Comparison of ENCODE assay signal across 1 cellular context in the genomic region with DNA sequence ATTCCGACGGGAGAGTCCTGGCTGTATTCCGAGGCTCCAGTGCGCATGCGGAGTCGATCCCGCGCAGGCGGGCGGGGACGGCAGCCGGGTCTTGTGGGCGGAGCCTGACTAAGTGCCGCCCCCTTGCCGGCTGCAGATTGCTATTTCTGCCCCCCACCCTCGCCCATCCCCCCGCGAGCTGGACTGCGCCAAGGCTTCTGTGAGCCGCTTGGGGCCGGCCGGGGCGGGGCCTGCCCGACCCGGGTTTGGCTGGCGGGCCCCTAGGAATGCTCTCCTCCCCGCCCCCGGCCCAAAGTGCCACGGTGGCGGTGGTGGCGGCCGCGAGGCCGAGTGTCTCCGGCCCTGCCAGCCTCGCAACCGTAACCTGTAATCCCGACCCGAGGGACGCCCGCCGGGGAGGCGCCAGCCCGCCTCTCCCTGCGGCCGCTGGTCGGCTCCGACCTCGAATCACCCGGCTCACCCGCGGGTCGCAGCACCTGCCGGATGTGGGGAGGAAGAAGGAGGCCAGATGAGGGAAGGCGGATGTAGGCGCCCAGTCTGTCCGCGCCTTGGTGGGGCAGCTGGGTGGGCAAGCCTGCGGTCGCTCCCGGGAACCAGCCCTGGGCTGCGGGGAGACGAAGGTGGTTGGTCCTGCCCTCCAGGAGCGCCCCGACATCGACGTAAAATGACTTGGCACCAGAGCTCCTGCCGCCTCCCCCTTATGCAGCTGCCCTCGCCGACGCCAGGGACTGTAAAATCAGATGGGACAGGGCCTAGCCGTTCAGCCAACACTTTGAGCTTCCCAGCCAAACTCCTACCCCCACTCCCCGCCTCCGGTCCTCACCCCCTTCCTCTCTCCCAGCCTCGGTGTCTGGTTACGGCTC.
A peak's percentile ranks its signal among the peaks of the same experiment; 100 is the strongest.
TF ChIP-seq lines count a peak whose summit lies in the region.

No MANE protein-coding gene starts in this region.

TF ChIP-seq in K562, 482 proteins besides CTCF, POLR2A, EP300 and RAD21 (continued from another document and continues in another):
- TF ChIP-seq, protein P1, sequence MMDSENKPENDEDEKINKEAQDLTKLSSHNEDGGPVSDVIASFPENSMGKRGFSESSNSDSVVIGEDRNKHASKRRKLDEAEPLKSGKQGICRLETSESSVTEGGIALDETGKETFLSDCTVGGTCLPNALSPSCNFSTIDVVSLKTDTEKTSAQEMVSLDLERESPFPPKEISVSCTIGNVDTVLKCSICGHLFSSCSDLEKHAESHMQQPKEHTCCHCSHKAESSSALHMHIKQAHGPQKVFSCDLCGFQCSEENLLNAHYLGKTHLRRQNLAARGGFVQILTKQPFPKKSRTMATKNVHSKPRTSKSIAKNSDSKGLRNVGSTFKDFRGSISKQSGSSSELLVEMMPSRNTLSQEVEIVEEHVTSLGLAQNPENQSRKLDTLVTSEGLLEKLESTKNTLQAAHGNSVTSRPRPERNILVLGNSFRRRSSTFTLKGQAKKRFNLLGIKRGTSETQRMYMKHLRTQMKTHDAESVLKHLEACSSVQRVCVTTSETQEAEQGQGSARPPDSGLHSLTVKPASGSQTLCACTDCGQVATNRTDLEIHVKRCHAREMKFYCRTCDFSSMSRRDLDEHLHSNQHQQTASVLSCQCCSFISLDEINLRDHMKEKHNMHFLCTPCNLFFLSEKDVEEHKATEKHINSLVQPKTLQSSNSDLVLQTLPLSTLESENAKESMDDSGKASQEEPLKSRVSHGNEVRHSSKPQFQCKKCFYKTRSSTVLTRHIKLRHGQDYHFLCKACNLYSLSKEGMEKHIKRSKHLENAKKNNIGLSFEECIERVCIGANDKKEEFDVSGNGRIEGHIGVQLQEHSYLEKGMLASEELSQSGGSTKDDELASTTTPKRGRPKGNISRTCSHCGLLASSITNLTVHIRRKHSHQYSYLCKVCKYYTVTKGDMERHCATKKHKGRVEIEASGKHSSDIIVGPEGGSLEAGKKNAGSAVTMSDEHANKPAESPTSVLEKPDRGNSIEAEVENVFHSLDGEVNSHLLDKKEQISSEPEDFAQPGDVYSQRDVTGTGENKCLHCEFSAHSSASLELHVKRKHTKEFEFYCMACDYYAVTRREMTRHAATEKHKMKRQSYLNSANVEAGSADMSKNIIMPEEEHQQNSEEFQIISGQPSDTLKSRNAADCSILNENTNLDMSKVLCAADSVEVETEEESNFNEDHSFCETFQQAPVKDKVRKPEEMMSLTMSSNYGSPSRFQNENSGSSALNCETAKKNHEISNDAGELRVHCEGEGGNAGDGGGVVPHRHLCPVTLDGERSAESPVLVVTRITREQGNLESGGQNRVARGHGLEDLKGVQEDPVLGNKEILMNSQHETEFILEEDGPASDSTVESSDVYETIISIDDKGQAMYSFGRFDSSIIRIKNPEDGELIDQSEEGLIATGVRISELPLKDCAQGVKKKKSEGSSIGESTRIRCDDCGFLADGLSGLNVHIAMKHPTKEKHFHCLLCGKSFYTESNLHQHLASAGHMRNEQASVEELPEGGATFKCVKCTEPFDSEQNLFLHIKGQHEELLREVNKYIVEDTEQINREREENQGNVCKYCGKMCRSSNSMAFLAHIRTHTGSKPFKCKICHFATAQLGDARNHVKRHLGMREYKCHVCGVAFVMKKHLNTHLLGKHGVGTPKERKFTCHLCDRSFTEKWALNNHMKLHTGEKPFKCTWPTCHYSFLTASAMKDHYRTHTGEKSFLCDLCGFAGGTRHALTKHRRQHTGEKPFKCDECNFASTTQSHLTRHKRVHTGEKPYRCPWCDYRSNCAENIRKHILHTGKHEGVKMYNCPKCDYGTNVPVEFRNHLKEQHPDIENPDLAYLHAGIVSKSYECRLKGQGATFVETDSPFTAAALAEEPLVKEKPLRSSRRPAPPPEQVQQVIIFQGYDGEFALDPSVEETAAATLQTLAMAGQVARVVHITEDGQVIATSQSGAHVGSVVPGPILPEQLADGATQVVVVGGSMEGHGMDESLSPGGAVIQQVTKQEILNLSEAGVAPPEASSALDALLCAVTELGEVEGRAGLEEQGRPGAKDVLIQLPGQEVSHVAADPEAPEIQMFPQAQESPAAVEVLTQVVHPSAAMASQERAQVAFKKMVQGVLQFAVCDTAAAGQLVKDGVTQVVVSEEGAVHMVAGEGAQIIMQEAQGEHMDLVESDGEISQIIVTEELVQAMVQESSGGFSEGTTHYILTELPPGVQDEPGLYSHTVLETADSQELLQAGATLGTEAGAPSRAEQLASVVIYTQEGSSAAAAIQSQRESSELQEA (IDR thresholded peaks at IDR 0.05; ENCODE audit: low read depth) = no peak
- no peak for TF ChIP-seq SLC30A9 (CRISPR knock-in tag; IDR thresholded peaks at IDR 0.05)
- TF ChIP-seq PTTG1 (tag; IDR thresholded peaks at IDR 0.05; ENCODE audit: low read depth) = no peak
- no peak for TF ChIP-seq ZNF780A (CRISPR knock-in tag; IDR thresholded peaks at IDR 0.05)
- TF ChIP-seq KDM2B (CRISPR knock-in tag; IDR thresholded peaks at IDR 0.05) = no peak
- no peak for TF ChIP-seq KAT2B (IDR thresholded peaks at IDR 0.05; ENCODE audit: low read depth, low read length)
- TF ChIP-seq CXXC5 (CRISPR knock-in tag; IDR thresholded peaks at IDR 0.05) = peak; percentile 73
- TF ChIP-seq, protein P2, sequence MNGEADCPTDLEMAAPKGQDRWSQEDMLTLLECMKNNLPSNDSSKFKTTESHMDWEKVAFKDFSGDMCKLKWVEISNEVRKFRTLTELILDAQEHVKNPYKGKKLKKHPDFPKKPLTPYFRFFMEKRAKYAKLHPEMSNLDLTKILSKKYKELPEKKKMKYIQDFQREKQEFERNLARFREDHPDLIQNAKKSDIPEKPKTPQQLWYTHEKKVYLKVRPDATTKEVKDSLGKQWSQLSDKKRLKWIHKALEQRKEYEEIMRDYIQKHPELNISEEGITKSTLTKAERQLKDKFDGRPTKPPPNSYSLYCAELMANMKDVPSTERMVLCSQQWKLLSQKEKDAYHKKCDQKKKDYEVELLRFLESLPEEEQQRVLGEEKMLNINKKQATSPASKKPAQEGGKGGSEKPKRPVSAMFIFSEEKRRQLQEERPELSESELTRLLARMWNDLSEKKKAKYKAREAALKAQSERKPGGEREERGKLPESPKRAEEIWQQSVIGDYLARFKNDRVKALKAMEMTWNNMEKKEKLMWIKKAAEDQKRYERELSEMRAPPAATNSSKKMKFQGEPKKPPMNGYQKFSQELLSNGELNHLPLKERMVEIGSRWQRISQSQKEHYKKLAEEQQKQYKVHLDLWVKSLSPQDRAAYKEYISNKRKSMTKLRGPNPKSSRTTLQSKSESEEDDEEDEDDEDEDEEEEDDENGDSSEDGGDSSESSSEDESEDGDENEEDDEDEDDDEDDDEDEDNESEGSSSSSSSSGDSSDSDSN (IDR thresholded peaks at IDR 0.05; ENCODE audit: borderline replicate concordance in 1 of 2, low read depth in 2 of 2, low read length in 2 of 2) = peak; percentile 38 to 78; a peak in 1 of 4 replicates
- no peak for TF ChIP-seq GATAD2A (IDR thresholded peaks at IDR 0.05)
- peak; percentile 60; the same call in 1 of the 2 replicates for TF ChIP-seq PHF8 (IDR thresholded peaks at IDR 0.05; ENCODE audit: borderline replicate concordance, low read length)
- no peak for TF ChIP-seq CBX8 (IDR thresholded peaks at IDR 0.05; ENCODE audit: borderline replicate concordance, extremely low read depth, low read depth, low read length, poor library complexity, severe bottlenecking)
- TF ChIP-seq, protein P3, sequence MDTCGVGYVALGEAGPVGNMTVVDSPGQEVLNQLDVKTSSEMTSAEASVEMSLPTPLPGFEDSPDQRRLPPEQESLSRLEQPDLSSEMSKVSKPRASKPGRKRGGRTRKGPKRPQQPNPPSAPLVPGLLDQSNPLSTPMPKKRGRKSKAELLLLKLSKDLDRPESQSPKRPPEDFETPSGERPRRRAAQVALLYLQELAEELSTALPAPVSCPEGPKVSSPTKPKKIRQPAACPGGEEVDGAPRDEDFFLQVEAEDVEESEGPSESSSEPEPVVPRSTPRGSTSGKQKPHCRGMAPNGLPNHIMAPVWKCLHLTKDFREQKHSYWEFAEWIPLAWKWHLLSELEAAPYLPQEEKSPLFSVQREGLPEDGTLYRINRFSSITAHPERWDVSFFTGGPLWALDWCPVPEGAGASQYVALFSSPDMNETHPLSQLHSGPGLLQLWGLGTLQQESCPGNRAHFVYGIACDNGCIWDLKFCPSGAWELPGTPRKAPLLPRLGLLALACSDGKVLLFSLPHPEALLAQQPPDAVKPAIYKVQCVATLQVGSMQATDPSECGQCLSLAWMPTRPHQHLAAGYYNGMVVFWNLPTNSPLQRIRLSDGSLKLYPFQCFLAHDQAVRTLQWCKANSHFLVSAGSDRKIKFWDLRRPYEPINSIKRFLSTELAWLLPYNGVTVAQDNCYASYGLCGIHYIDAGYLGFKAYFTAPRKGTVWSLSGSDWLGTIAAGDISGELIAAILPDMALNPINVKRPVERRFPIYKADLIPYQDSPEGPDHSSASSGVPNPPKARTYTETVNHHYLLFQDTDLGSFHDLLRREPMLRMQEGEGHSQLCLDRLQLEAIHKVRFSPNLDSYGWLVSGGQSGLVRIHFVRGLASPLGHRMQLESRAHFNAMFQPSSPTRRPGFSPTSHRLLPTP (IDR thresholded peaks at IDR 0.05; ENCODE audit: borderline replicate concordance, extremely low read depth, insufficient read length) = no peak
- TF ChIP-seq, protein P4, sequence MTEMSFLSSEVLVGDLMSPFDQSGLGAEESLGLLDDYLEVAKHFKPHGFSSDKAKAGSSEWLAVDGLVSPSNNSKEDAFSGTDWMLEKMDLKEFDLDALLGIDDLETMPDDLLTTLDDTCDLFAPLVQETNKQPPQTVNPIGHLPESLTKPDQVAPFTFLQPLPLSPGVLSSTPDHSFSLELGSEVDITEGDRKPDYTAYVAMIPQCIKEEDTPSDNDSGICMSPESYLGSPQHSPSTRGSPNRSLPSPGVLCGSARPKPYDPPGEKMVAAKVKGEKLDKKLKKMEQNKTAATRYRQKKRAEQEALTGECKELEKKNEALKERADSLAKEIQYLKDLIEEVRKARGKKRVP (CRISPR knock-in tag; IDR thresholded peaks at IDR 0.05) = no peak
- TF ChIP-seq RFX5 (IDR thresholded peaks at IDR 0.05; ENCODE audit: low read depth, low read length) = no peak
- TF ChIP-seq ZHX1 (conservative IDR thresholded peaks at IDR 0.05; ENCODE audit: low read length) = no peak; the same call in 1 of the 2 replicates
- TF ChIP-seq ZNF507 (tag; conservative IDR thresholded peaks at IDR 0.05) = no peak
- no peak for TF ChIP-seq CBFA2T3 (IDR thresholded peaks at IDR 0.05)
- TF ChIP-seq ZKSCAN3 (CRISPR knock-in tag; IDR thresholded peaks at IDR 0.05) = no peak
- no peak for TF ChIP-seq KLF10 (CRISPR knock-in tag; IDR thresholded peaks at IDR 0.05)
- TF ChIP-seq ZNF79 (CRISPR knock-in tag; IDR thresholded peaks at IDR 0.05; ENCODE audit: low read depth) = no peak
- no peak for TF ChIP-seq TRIM24 (IDR thresholded peaks at IDR 0.05)
- TF ChIP-seq DPF2 (IDR thresholded peaks at IDR 0.05) = no peak
- no peak for TF ChIP-seq JUN (IDR thresholded peaks at IDR 0.05; ENCODE audit: borderline replicate concordance, low read depth, low read length)
- no peak for TF ChIP-seq JUN (CRISPR knock-in tag; IDR thresholded peaks at IDR 0.05; ENCODE audit: borderline replicate concordance)
- TF ChIP-seq MAFK (IDR thresholded peaks at IDR 0.05; ENCODE audit: low read length) = no peak
- TF ChIP-seq POLR2H (tag; IDR thresholded peaks at IDR 0.05; ENCODE audit: low read depth) = peak; percentile 54; the same call in 1 of the 2 replicates
- no peak for TF ChIP-seq ZNF311 (CRISPR knock-in tag; IDR thresholded peaks at IDR 0.05)
- no peak for TF ChIP-seq ASH1L (IDR thresholded peaks at IDR 0.05; ENCODE audit: borderline replicate concordance, low read depth, partially characterized antibody)
- TF ChIP-seq XRCC3 (IDR thresholded peaks at IDR 0.05) = no peak
- TF ChIP-seq PTBP1 (IDR thresholded peaks at IDR 0.05; ENCODE audit: low read depth, low read length) = no peak
- TF ChIP-seq, protein P5, sequence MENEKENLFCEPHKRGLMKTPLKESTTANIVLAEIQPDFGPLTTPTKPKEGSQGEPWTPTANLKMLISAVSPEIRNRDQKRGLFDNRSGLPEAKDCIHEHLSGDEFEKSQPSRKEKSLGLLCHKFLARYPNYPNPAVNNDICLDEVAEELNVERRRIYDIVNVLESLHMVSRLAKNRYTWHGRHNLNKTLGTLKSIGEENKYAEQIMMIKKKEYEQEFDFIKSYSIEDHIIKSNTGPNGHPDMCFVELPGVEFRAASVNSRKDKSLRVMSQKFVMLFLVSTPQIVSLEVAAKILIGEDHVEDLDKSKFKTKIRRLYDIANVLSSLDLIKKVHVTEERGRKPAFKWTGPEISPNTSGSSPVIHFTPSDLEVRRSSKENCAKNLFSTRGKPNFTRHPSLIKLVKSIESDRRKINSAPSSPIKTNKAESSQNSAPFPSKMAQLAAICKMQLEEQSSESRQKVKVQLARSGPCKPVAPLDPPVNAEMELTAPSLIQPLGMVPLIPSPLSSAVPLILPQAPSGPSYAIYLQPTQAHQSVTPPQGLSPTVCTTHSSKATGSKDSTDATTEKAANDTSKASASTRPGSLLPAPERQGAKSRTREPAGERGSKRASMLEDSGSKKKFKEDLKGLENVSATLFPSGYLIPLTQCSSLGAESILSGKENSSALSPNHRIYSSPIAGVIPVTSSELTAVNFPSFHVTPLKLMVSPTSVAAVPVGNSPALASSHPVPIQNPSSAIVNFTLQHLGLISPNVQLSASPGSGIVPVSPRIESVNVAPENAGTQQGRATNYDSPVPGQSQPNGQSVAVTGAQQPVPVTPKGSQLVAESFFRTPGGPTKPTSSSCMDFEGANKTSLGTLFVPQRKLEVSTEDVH (IDR thresholded peaks at IDR 0.05; ENCODE audit: low read depth, partially characterized antibody) = no peak
- TF ChIP-seq, protein P6, sequence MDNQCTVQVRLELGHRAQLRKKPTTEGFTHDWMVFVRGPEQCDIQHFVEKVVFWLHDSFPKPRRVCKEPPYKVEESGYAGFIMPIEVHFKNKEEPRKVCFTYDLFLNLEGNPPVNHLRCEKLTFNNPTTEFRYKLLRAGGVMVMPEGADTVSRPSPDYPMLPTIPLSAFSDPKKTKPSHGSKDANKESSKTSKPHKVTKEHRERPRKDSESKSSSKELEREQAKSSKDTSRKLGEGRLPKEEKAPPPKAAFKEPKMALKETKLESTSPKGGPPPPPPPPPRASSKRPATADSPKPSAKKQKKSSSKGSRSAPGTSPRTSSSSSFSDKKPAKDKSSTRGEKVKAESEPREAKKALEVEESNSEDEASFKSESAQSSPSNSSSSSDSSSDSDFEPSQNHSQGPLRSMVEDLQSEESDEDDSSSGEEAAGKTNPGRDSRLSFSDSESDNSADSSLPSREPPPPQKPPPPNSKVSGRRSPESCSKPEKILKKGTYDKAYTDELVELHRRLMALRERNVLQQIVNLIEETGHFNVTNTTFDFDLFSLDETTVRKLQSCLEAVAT (IDR thresholded peaks at IDR 0.05) = no peak; a peak in 1 of 4 replicates
- TF ChIP-seq ZNF57 (CRISPR knock-in tag; IDR thresholded peaks at IDR 0.05) = no peak
- TF ChIP-seq CCAR2 (IDR thresholded peaks at IDR 0.05; ENCODE audit: low read depth, low read length) = no peak
